Comparison of ENCODE assay signal across 18 cellular contexts in the genomic region with DNA sequence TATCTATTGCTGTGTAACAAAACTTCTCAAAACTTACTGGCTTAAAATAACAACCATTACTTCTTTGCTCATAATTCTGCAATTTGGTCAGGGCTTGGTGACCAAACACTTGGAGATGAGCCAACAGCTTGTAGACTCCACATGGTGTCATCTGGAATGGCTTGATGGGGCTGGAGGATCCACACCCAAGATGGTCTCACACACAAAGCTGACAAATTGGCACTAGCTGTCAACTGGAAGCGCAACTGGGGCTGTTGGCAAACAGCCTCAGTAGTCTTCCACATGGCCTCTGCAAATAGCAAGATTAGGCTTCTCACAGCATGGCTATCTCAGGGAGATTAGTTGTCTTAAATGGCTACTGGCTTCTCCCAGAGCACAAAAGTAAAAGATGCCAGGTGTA.
"Had no signal": no experiment of that assay in that cellular context is flagged by ENCODE, and none has a peak within 500 bp of the region (broad histone marks: within the 10 kb centered on the region; RNA-seq: fewer than 3 reads in every experiment).

No MANE protein-coding gene starts in this region.

- H3K36me3 ChIP-seq: gastroesophageal sphincter, left ventricle myocardium inferior, right lobe of liver had no signal

- DNase-seq: activated CD4-positive, alpha-beta T cell treated with anti-CD3 and anti-CD28 coated beads, Interleukin-2, amount 10 ng/mL, durations not matched to agents 7 days and 5 days; activated CD4-positive, CD25-positive, alpha-beta regulatory T cell; activated CD8-positive, alpha-beta memory T cell treated with anti-CD3 and anti-CD28 coated beads for 24 hours; activated naive CD4-positive, alpha-beta T cell treated with Interleukin-2 at 50 U/mL for 16 hours; effector CD4-positive, alpha-beta T cell; kidney; left ventricle myocardium inferior; mesenchymal stem cell; nephron progenitor cell; psoas muscle; right lobe of liver; stimulated activated CD4-positive, alpha-beta T cell treated with anti-CD3 and anti-CD28 coated beads, Interleukin-2, amount 100 ng/mL, for 24 hours; stimulated activated naive B cell treated with anti-CD40 and anti-IgM and Interleukin-4, amounts not matched to agents 10 μg/mL and 1 μg/mL and 100 μg/mL, for 72 hours; substantia nigra; trophoblast cell had no signal

- H3K27me3 ChIP-seq: gastroesophageal sphincter, hepatocyte, right lobe of liver had no signal

- H3K4me1 ChIP-seq: gastroesophageal sphincter, left ventricle myocardium inferior, psoas muscle, right lobe of liver had no signal

- H3K9me3 ChIP-seq: gastroesophageal sphincter, left ventricle myocardium inferior, psoas muscle, right lobe of liver had no signal

- H3K4me3 ChIP-seq: coronary artery, gastroesophageal sphincter, hepatocyte, left ventricle myocardium inferior, psoas muscle, right lobe of liver had no signal
